1 cellular context compared by ENCODE assay signal in the genomic region with DNA sequence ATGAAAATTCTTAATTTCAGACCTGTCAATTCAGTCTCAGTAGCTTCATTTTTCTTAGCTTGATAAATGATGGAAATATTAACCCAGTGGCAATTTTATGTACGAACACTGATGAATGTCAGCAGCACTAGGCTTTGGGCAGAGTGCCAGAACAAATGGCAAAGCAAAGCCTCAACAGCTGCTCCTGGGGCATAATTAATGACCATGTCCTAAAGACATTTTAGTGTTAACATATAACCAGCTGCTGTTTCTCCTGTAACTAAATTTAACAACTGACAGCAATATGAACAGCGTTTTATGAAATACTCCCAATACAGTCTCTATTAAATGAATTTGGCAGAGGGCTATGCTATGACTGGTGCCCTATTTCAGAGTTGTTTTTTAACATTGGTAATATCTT.
TF ChIP-seq lines count a peak whose summit lies in the region.

No MANE protein-coding gene starts in this region.

TF ChIP-seq in SK-N-SH treated with all-trans-retinoic acid at 6 μM for 48 hours, 23 proteins besides CTCF, POLR2A, EP300 and RAD21 (continued from another document):
- TF ChIP-seq, protein P1, sequence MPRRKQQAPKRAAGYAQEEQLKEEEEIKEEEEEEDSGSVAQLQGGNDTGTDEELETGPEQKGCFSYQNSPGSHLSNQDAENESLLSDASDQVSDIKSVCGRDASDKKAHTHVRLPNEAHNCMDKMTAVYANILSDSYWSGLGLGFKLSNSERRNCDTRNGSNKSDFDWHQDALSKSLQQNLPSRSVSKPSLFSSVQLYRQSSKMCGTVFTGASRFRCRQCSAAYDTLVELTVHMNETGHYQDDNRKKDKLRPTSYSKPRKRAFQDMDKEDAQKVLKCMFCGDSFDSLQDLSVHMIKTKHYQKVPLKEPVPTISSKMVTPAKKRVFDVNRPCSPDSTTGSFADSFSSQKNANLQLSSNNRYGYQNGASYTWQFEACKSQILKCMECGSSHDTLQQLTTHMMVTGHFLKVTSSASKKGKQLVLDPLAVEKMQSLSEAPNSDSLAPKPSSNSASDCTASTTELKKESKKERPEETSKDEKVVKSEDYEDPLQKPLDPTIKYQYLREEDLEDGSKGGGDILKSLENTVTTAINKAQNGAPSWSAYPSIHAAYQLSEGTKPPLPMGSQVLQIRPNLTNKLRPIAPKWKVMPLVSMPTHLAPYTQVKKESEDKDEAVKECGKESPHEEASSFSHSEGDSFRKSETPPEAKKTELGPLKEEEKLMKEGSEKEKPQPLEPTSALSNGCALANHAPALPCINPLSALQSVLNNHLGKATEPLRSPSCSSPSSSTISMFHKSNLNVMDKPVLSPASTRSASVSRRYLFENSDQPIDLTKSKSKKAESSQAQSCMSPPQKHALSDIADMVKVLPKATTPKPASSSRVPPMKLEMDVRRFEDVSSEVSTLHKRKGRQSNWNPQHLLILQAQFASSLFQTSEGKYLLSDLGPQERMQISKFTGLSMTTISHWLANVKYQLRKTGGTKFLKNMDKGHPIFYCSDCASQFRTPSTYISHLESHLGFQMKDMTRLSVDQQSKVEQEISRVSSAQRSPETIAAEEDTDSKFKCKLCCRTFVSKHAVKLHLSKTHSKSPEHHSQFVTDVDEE (CRISPR knock-in tag; IDR thresholded peaks at IDR 0.05): no peak
- no peak for TF ChIP-seq TCF4 (CRISPR knock-in tag; IDR thresholded peaks at IDR 0.05; ENCODE audit: borderline replicate concordance)
- no peak for TF ChIP-seq PPARA (CRISPR knock-in tag; IDR thresholded peaks at IDR 0.05; ENCODE audit: borderline replicate concordance)
- no peak for TF ChIP-seq BACH2 (CRISPR knock-in tag; IDR thresholded peaks at IDR 0.05; ENCODE audit: borderline replicate concordance)
- no peak for TF ChIP-seq ZNF565 (CRISPR knock-in tag; conservative IDR thresholded peaks at IDR 0.05; ENCODE audit: low read depth)
- TF ChIP-seq ESRRG (CRISPR knock-in tag; IDR thresholded peaks at IDR 0.05): no peak
- no peak for TF ChIP-seq CSDC2 (CRISPR knock-in tag; IDR thresholded peaks at IDR 0.05)
- TF ChIP-seq, protein P2, sequence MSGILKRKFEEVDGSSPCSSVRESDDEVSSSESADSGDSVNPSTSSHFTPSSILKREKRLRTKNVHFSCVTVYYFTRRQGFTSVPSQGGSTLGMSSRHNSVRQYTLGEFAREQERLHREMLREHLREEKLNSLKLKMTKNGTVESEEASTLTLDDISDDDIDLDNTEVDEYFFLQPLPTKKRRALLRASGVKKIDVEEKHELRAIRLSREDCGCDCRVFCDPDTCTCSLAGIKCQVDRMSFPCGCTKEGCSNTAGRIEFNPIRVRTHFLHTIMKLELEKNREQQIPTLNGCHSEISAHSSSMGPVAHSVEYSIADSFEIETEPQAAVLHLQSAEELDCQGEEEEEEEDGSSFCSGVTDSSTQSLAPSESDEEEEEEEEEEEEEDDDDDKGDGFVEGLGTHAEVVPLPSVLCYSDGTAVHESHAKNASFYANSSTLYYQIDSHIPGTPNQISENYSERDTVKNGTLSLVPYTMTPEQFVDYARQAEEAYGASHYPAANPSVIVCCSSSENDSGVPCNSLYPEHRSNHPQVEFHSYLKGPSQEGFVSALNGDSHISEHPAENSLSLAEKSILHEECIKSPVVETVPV (CRISPR knock-in tag; IDR thresholded peaks at IDR 0.05): no peak
- TF ChIP-seq ZNF8 (CRISPR knock-in tag; IDR thresholded peaks at IDR 0.05): no peak
- no peak for TF ChIP-seq ISL1 (CRISPR knock-in tag; IDR thresholded peaks at IDR 0.05)
